ENCODE assay signal across 8 cellular contexts in the genomic region with DNA sequence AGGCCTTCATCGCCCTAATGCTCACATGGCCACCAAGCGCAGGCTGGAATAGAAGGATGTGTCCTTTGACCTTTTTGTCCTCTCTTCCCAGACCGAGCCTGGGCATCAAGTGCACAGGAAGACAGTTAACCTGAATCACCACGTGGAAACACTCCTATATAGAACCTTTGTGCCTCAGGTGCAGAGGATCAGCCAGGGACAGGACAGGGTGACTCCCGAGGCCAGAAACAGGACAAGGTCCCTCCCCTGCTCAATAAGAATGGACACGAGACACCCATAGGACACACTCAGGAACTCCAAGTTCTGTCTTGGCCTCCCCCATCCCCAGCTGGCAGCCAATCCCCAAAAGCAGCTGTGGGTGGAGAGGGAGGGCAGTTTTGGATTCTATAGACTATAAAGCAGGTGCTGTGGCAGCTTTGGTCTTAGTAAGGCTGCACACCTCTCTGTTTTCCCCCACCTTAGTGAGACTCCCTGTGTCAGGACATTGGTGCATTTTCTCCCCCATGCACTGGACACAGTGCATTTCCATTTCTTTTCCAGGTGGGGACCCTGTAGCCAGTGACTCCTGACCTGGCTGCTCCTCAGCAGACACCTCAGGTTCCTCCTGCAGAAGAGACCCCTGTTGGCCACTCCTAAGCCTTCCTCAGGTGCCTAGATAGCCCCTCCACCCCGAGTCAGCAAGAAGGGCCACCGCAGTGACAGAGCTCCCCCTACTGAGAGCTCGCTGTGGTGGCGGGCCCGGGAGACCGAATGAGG. TPM values are rescaled to one million over a fixed set of nuclear protein-coding genes. Genes with fewer than 3 reads are reported as not detected.
DNase-seq lines count a peak whose midpoint lies in the region; TF ChIP-seq lines count a peak whose summit lies in the region.

No MANE protein-coding gene starts in this region.

- H3K4me3 ChIP-seq in H7 (ENCODE audit: insufficient read depth, low read depth, low read length) (no peak overlapping the region), Loucy (ENCODE audit: low read length, poor library complexity, severe bottlenecking) (no peak overlapping the region)

- H4K20me1 ChIP-seq in Loucy (ENCODE audit: insufficient read depth, low read length, poor library complexity, severe bottlenecking) = no peaks in the 10 kb centered on the region

- DNase-seq in H7 (peak; percentile 77), SKM-1 treated with dmso at 0.1 percent for 144 hours (lab: John Stamatoyannopoulos, UW; ENCODE audit: unreplicated experiment) (peak; percentile 21), astrocyte of the hippocampus (ENCODE audit: low read depth, low spot score) (peak; percentile 54), kidney tubule cell (ENCODE audit: low spot score) (peak; percentile 55), T1000 (lab: John Stamatoyannopoulos, UW) (no peak)
- DNase-seq in stimulated activated CD8-positive, alpha-beta memory T cell treated with anti-CD3 and anti-CD28 coated beads, Interleukin-15, amount 100 ng/mL, for 4 hours (ENCODE audit: low read depth in 2 of 2) = peak; percentile 17 to 24

- no peaks in the 10 kb centered on the region for H3F3A ChIP-seq in Loucy (ENCODE audit: low read depth)

- no peak overlapping the region for H3K4me2 ChIP-seq in Loucy (ENCODE audit: low read depth, low read length, poor library complexity, severe bottlenecking)

- peaks cover 41% of the 10 kb centered on the region for H3K4me1 ChIP-seq in Loucy (ENCODE audit: insufficient read depth, low read length, poor library complexity, severe bottlenecking)

- no peaks in the 10 kb centered on the region for H3K9me2 ChIP-seq in Loucy (replicated peaks; ENCODE audit: low read depth, low read length)

- H3K9ac ChIP-seq in Loucy (ENCODE audit: low read depth, low read length, poor library complexity, severe bottlenecking) = no peak overlapping the region

- TF ChIP-seq CTCF in GM12873 (IDR thresholded peaks at IDR 0.05; ENCODE audit: insufficient read depth, low read depth, low read length, missing control alignments) (peak; percentile 94), Loucy (conservative IDR thresholded peaks at IDR 0.05; ENCODE audit: low read length) (peak; percentile 99)

- H3K9me3 ChIP-seq in Loucy (ENCODE audit: insufficient read depth, low read depth, low read length) = no peaks in the 10 kb centered on the region

- H2AFZ ChIP-seq in Loucy (ENCODE audit: low read length) = no peak overlapping the region

- no peaks in the 10 kb centered on the region for H3K27me3 ChIP-seq in H7 (ENCODE audit: control insufficient read depth, insufficient read depth, low read length)
- no peaks in the 10 kb centered on the region for H3K27me3 ChIP-seq in Loucy (ENCODE audit: insufficient read depth, low read length, poor library complexity, severe bottlenecking)

- H3K79me2 ChIP-seq in Loucy (ENCODE audit: insufficient read depth, low read length) = no peaks in the 10 kb centered on the region

- H3K36me3 ChIP-seq in H7 (replicated peaks; ENCODE audit: control insufficient read depth, insufficient read depth, low read length) (no peaks in the 10 kb centered on the region), Loucy (ENCODE audit: insufficient read depth, low read length) (no peaks in the 10 kb centered on the region)

RNA-seq across cellular contexts. Expression of a gene that starts 43.6 kb away (rescaled TPM):
- total RNA-seq in H7 (2014; rRNA removed; shearing (Covaris generic)) = not detected in 2 replicates
